In genomic region chr10:44636625-44637024, GRCh38 we compare ENCODE assay signal across 24 cellular contexts.
"Had no signal": no experiment of that assay in that cellular context is flagged by ENCODE, and none has a peak within 500 bp of the region (broad histone marks: within the 10 kb centered on the region; RNA-seq: fewer than 3 reads in every experiment).

No MANE protein-coding gene starts in this region.

- H3K4me3 ChIP-seq: breast epithelium, MG63 had no signal

- H3K36me3 ChIP-seq: breast epithelium, MG63 had no signal

- H3K27me3 ChIP-seq: breast epithelium, MG63 had no signal

- H3K4me1 ChIP-seq: breast epithelium had no signal

- H3K9me3 ChIP-seq: breast epithelium had no signal

- DNase-seq: activated B cell treated with CpG ODN at 0.5 μM for 24 hours; activated CD4-positive, alpha-beta T cell treated with anti-CD3 and anti-CD28 coated beads for 1 hour; activated CD4-positive, alpha-beta T cell treated with anti-CD3 and anti-CD28 coated beads, Interleukin-2, amount 10 ng/mL, durations not matched to agents 24 days and 14 days; activated CD4-positive, alpha-beta T cell treated with anti-CD3 and anti-CD28 coated beads, Interleukin-2, amount 50 U/mL, for 48 hours; activated CD8-positive, alpha-beta memory T cell treated with anti-CD3 and anti-CD28 coated beads, Interleukin-2, amount 10 ng/mL, durations not matched to agents 7 days and 5 days; activated effector memory CD4-positive, alpha-beta T cell treated with Interleukin-2 at 50 U/mL for 16 hours; activated naive CD4-positive, alpha-beta T cell; activated T-cell treated with anti-CD3 and anti-CD28 coated beads, Interleukin-2, amount 50 U/mL, for 24 hours; aorta; caudate nucleus; MG63; MV-4-11; NCI-H1092 treated with DMSO at 0.1 percent for 48 hours; NCI-H1417 treated with DMSO at 0.1 percent for 48 hours; NCI-H1694; NCI-H2029; NCI-H345; NCI-H510A; NCI-H526 treated with DMSO at 0.1 percent for 48 hours; NK-92 treated with Interleukin-12 subunit alpha and Interleukin-12 subunit beta, amount 100 ng/mL, for 24 hours; SHP77; T-helper 17 cell; T-helper 9 cell had no signal

- ATAC-seq: activated CD8-positive, alpha-beta memory T cell treated with anti-CD3 and anti-CD28 coated beads, Interleukin-2, amount 10 ng/mL, durations not matched to agents 7 days and 5 days; T-helper 17 cell had no signal

- H3K27ac ChIP-seq: breast epithelium had no signal
